31 cellular contexts compared by ENCODE assay signal in genomic region chr9:98403715-98404114, GRCh38.
"Had no signal": no experiment of that assay in that cellular context is flagged by ENCODE, and none has a peak within 500 bp of the region (broad histone marks: within the 10 kb centered on the region; RNA-seq: fewer than 3 reads in every experiment).

No MANE protein-coding gene starts in this region.

- H3K36me3 ChIP-seq: MG63 had no signal

- DNase-seq: Karpas-422, Kasumi-1, MG63, MM.1S, MV-4-11, NCI-H1048, NCI-H1092, NCI-H1092 treated with DMSO at 0.1 percent for 48 hours, NCI-H1105, NCI-H1105 treated with DMSO at 0.1 percent for 48 hours, NCI-H1417, NCI-H1417 treated with DMSO at 0.1 percent for 48 hours, NCI-H1436 treated with DMSO at 0.1 percent for 48 hours, NCI-H146, NCI-H1694, NCI-H1694 treated with DMSO at 0.1 percent for 48 hours, NCI-H187, NCI-H187 treated with DMSO at 0.1 percent for 48 hours, NCI-H1930, NCI-H2029, NCI-H2029 treated with DMSO at 0.1 percent for 48 hours, NCI-H2081, NCI-H2081 treated with DMSO at 0.1 percent for 48 hours, NCI-H2107, NCI-H2227 treated with DMSO at 0.1 percent for 48 hours, NCI-H226, NCI-H345, NCI-H446, NCI-H446 treated with DMSO at 0.1 percent for 48 hours, NCI-H510A, NCI-H510A treated with DMSO at 0.1 percent for 48 hours had no signal

- H3K9me3 ChIP-seq: MG63 had no signal

- H3K4me3 ChIP-seq: MG63 had no signal

- H3K27me3 ChIP-seq: MG63 had no signal
